Comparison of ENCODE assay signal across 8 cellular contexts in genomic region chr14:103920981-103921854, GRCh38. TPM values are rescaled to one million over a fixed set of nuclear protein-coding genes. Genes with fewer than 3 reads are reported as not detected.
DNase-seq lines count a peak whose midpoint lies in the region; ATAC-seq and TF ChIP-seq lines count a peak whose summit lies in the region.

No MANE protein-coding gene starts in this region.

- peak overlapping the region; percentile 100 for H3K4me3 ChIP-seq in endodermal cell (ENCODE audit: low read length)
- H3K4me3 ChIP-seq in mesodermal cell (ENCODE audit: extremely low read depth, insufficient read depth, low read length, poor library complexity, severe bottlenecking) = peak overlapping the region; percentile 98

- peaks cover 5% of the 10 kb centered on the region for H3K4me1 Mint-ChIP-seq in endodermal cell

- peak overlapping the region; percentile 89 for H3K4me3 Mint-ChIP-seq in endodermal cell

- H3K4me1 ChIP-seq in endodermal cell (ENCODE audit: control insufficient read depth, insufficient read depth, low read length) (no peaks in the 10 kb centered on the region), mesodermal cell (ENCODE audit: control insufficient read depth, insufficient read depth, low read length, poor library complexity, severe bottlenecking) (peaks cover 5% of the 10 kb centered on the region)

- H3K27ac ChIP-seq in endodermal cell (ENCODE audit: low read depth, low read length) (no peak overlapping the region), mesodermal cell (ENCODE audit: low read depth, low read length, severe bottlenecking) (peak overlapping the region; percentile 23)

- peak; percentile 99 for TF ChIP-seq CTCF in endodermal cell (conservative IDR thresholded peaks at IDR 0.05)

- H3K36me3 Mint-ChIP-seq in endodermal cell (ENCODE audit: low read depth) = peaks cover 16% of the 10 kb centered on the region

- no peaks in the 10 kb centered on the region for H3K27me3 Mint-ChIP-seq in endodermal cell (ENCODE audit: insufficient read depth)

- ATAC-seq in GM21381 (IDR thresholded peaks at IDR 0.05; ENCODE audit: unreplicated experiment) = peak; percentile 97

- H3K9me3 Mint-ChIP-seq in endodermal cell = no peaks in the 10 kb centered on the region

- H3K9me3 ChIP-seq in endodermal cell (ENCODE audit: control insufficient read depth, low read length) (no peaks in the 10 kb centered on the region), mesodermal cell (ENCODE audit: control insufficient read depth, low read length) (no peaks in the 10 kb centered on the region)

- peak; percentile 99 for DNase-seq in D341Med (ENCODE audit: low spot score)
- peak in 74 of 76 experiments; percentile 27 to 95 (median 86) for DNase-seq in HUDEP-2 (lab: John Stamatoyannopoulos, UW; ENCODE audit: unreplicated experiment in 76 of 76)
- peak; percentile 89 for DNase-seq in NOMO-1 treated with DMSO at 0.1 percent for 48 hours (lab: John Stamatoyannopoulos, UW; ENCODE audit: unreplicated experiment)
- DNase-seq in activated CD8-positive, alpha-beta memory T cell treated with anti-CD3 and anti-CD28 coated beads, Interleukin-2, amount 50 U/mL, for 1 hour (ENCODE audit: extremely low read depth) = peak; percentile 73
- DNase-seq in endodermal cell = peak; percentile 97
- DNase-seq in stimulated activated CD8-positive, alpha-beta memory T cell treated with anti-CD3 and anti-CD28 coated beads, Interleukin-15, amount 100 ng/mL, for 24 hours (ENCODE audit: low read depth) = peak; percentile 95

- WGBS in endodermal cell (ENCODE audit: insufficient coverage in 1 of 2, insufficient read length in 1 of 2), 2 experiments = 2% methylated on average over 37 to 58 of the region's 58 CpGs
- WGBS in mesodermal cell (ENCODE audit: insufficient coverage in 2 of 2), 2 experiments = 0 to 1% methylated on average over 43 to 44 of the region's 58 CpGs

- peak overlapping the region; percentile 90 for H3K9ac ChIP-seq in endodermal cell (ENCODE audit: extremely low read depth, low read length, poor library complexity, severe bottlenecking)

- peak overlapping the region; percentile 92 for H3K27ac Mint-ChIP-seq in endodermal cell

- H3K27me3 ChIP-seq in endodermal cell (ENCODE audit: control insufficient read depth, insufficient read depth, low read length, poor library complexity, severe bottlenecking) = no peaks in the 10 kb centered on the region

- H3K36me3 ChIP-seq in endodermal cell (ENCODE audit: control insufficient read depth, insufficient read depth, low read length) = peaks cover 12% of the 10 kb centered on the region
- peaks cover 29% of the 10 kb centered on the region for H3K36me3 ChIP-seq in mesodermal cell (ENCODE audit: control insufficient read depth, insufficient read depth, low read length)

RNA-seq across cellular contexts. Expression of gene TDRD9, which starts 7.0 kb away (rescaled TPM):
- total RNA-seq in endodermal cell = not detected
- polyA plus RNA-seq in endodermal cell (2013, experiment 1 of 2) = not detected
- not detected for polyA plus RNA-seq in endodermal cell (2013, experiment 2 of 2)
- polyA plus RNA-seq in mesodermal cell (2013, experiment 1 of 2) = not detected
- not detected for polyA plus RNA-seq in mesodermal cell (2013, experiment 2 of 2)

RNA-seq across cellular contexts. Expression of gene RD3L, which starts 21.1 kb away (rescaled TPM):
- not detected for total RNA-seq in endodermal cell
- not detected for polyA plus RNA-seq in endodermal cell (2013, experiment 1 of 2)
- not detected for polyA plus RNA-seq in endodermal cell (2013, experiment 2 of 2)
- not detected for polyA plus RNA-seq in mesodermal cell (2013, experiment 1 of 2)
- not detected for polyA plus RNA-seq in mesodermal cell (2013, experiment 2 of 2)
